In genomic region chr11:99937330-99937729, GRCh38 we compare ENCODE assay signal across 14 cellular contexts.
"Had no signal": no experiment of that assay in that cellular context is flagged by ENCODE, and none has a peak within 500 bp of the region (broad histone marks: within the 10 kb centered on the region; RNA-seq: fewer than 3 reads in every experiment).

No MANE protein-coding gene starts in this region.

- H3K9me3 ChIP-seq: thyroid gland had no signal

- H3K4me3 Mint-ChIP-seq: activated CD4-positive, alpha-beta T cell treated with anti-CD3 and anti-CD28 coated beads for 36 hours; activated CD8-positive, alpha-beta T cell treated with anti-CD3 and anti-CD28 coated beads for 36 hours; activated naive CD4-positive, alpha-beta T cell treated with anti-CD3 and anti-CD28 coated beads for 36 hours; stimulated activated effector memory CD8-positive, alpha-beta T cell treated with anti-CD3 and anti-CD28 coated beads, Interleukin-12 subunit alpha, Interleukin-12 subunit beta, amount 100 ng/mL, for 72 hours; T-helper 2 cell treated with Interferon-gamma antibody and Interleukin-4, amounts not matched to agents 5 μg/mL and 100 μg/mL, for 36 hours had no signal

- H3K4me3 ChIP-seq: smooth muscle cell, thyroid gland had no signal

- H3K27ac ChIP-seq: parathyroid adenoma, thyroid gland had no signal

- H3K9ac ChIP-seq: parathyroid adenoma had no signal

- H3K27me3 Mint-ChIP-seq: activated CD4-positive, alpha-beta T cell treated with anti-CD3 and anti-CD28 coated beads for 36 hours; activated CD8-positive, alpha-beta T cell treated with anti-CD3 and anti-CD28 coated beads for 36 hours had no signal

- DNase-seq: activated CD4-positive, alpha-beta T cell treated with anti-CD3 and anti-CD28 coated beads for 36 hours; activated CD8-positive, alpha-beta memory T cell treated with anti-CD3 and anti-CD28 coated beads, Interleukin-2, amount 50 U/mL, for 48 hours; activated CD8-positive, alpha-beta T cell treated with anti-CD3 and anti-CD28 coated beads for 36 hours; activated naive CD4-positive, alpha-beta T cell treated with anti-CD3 and anti-CD28 coated beads for 36 hours; cortex of kidney; effector memory CD4-positive, alpha-beta T cell; mesendoderm; retina; SW 1271; thyroid gland had no signal

- H3K4me1 Mint-ChIP-seq: activated CD4-positive, alpha-beta T cell treated with anti-CD3 and anti-CD28 coated beads for 36 hours; stimulated activated effector memory CD8-positive, alpha-beta T cell treated with anti-CD3 and anti-CD28 coated beads, Interleukin-12 subunit alpha, Interleukin-12 subunit beta, amount 100 ng/mL, for 72 hours had no signal

- H3K4me1 ChIP-seq: parathyroid adenoma, thyroid gland had no signal

- H3K36me3 ChIP-seq: thyroid gland had no signal

- H3K36me3 Mint-ChIP-seq: stimulated activated effector memory CD8-positive, alpha-beta T cell treated with anti-CD3 and anti-CD28 coated beads, Interleukin-12 subunit alpha, Interleukin-12 subunit beta, amount 100 ng/mL, for 72 hours had no signal

- H3K27ac Mint-ChIP-seq: activated CD4-positive, alpha-beta T cell treated with anti-CD3 and anti-CD28 coated beads for 36 hours; activated CD8-positive, alpha-beta T cell treated with anti-CD3 and anti-CD28 coated beads for 36 hours; activated naive CD4-positive, alpha-beta T cell treated with anti-CD3 and anti-CD28 coated beads for 36 hours; stimulated activated effector memory CD8-positive, alpha-beta T cell treated with anti-CD3 and anti-CD28 coated beads, Interleukin-12 subunit alpha, Interleukin-12 subunit beta, amount 100 ng/mL, for 72 hours; T-helper 2 cell treated with Interferon-gamma antibody and Interleukin-4, amounts not matched to agents 5 μg/mL and 100 μg/mL, for 36 hours had no signal

- H2AFZ ChIP-seq: parathyroid adenoma had no signal

- H3K79me2 ChIP-seq: parathyroid adenoma had no signal

- H3K27me3 ChIP-seq: thyroid gland had no signal

- ATAC-seq: activated CD4-positive, alpha-beta T cell treated with anti-CD3 and anti-CD28 coated beads for 36 hours; activated CD8-positive, alpha-beta T cell treated with anti-CD3 and anti-CD28 coated beads for 36 hours; stimulated activated effector memory CD8-positive, alpha-beta T cell treated with anti-CD3 and anti-CD28 coated beads, Interleukin-12 subunit alpha, Interleukin-12 subunit beta, amount 100 ng/mL, for 72 hours had no signal

- H3K4me2 ChIP-seq: smooth muscle cell had no signal
